8 cellular contexts compared by ENCODE assay signal in the genomic region with DNA sequence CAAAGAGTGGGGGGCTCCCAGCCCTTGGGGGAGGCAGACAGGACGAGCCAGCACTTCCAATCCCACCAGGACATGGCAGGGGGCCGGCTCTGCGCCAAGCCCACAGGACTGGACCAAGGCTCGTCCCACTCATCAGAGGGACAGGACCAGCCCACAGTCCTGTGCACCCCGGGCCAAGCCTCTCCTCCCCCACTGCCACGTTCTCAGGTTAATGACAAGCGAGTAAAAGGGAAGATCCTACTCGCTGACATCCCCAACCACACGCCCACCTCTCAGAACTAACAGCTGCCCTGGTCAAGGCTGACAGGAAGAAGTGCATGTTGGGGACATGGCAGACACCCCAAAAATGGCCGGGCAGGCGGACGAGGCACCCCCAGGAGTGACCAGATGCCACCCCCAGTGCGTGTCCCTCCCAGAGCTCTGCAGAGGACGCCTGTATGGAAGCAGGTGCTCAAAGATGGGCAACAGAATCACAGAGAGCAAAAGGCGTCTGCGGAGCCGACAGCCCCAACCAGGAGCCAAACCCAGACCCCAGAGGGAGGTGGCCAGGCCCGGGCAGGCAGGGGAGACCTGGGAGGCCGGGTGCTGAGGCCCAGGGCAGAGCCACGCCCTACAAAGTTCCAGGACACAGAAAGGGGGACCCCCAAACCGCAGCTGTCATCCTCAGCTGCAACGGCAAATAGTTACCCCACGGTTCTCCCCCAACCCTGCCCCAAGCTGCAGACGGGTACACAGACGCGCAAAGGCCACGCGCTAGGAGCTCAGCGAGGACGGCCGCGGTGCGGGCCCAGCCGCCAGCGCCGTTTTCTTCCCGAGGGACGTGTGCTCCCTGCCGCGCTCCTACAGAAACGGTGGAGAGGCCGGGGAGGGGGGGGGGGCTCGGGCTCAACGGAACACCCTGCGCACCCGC. TPM values are rescaled to one million over a fixed set of nuclear protein-coding genes. Genes with fewer than 3 reads are reported as not detected.
DNase-seq lines count a peak whose midpoint lies in the region; ATAC-seq and TF ChIP-seq lines count a peak whose summit lies in the region.

No MANE protein-coding gene starts in this region.

- peaks cover 31% of the 10 kb centered on the region for H3K27me3 Mint-ChIP-seq in glutamatergic neuron (ENCODE audit: unreplicated experiment)

- peaks cover 14 to 22% of the 10 kb centered on the region in 2 experiments for H3K36me3 ChIP-seq in trophoblast cell (ENCODE audit: control insufficient read depth in 1 of 2, insufficient read depth in 2 of 2, low read length in 2 of 2)

- H3K4me3 ChIP-seq in HL-60 (replicated peaks; ENCODE audit: insufficient read depth, low read length) (peak overlapping the region; percentile 65), trophoblast cell (ENCODE audit: low read depth, low read length) (peak overlapping the region; percentile 92)

- H3K79me2 ChIP-seq in trophoblast cell (ENCODE audit: control insufficient read depth, insufficient read depth, low read length, poor library complexity), result peaks cover 62% of the 10 kb centered on the region

- peak overlapping the region; percentile 83 for H2BK120ac ChIP-seq in trophoblast cell (ENCODE audit: insufficient read depth, low read length, poor library complexity)

- WGBS in trophoblast cell (ENCODE audit: extremely low coverage, insufficient coverage, insufficient read length), result no CpG with 5 or more reads among the region's 46 CpGs

- H3K79me1 ChIP-seq in trophoblast cell (ENCODE audit: low read length), result peaks cover 25% of the 10 kb centered on the region

- H3K4me3 Mint-ChIP-seq in glutamatergic neuron (ENCODE audit: unreplicated experiment), result peak overlapping the region; percentile 96

- H3K4me2 ChIP-seq in trophoblast cell (ENCODE audit: low read length), result peak overlapping the region; percentile 70

- H3K9ac ChIP-seq in trophoblast cell (ENCODE audit: low read length), result peak overlapping the region; percentile 98

- DNase-seq in COLO668 (lab: John Stamatoyannopoulos, UW; ENCODE audit: unreplicated experiment) (peak; percentile 41), HL-60 (ENCODE audit: low read depth in 1 of 2, low spot score in 1 of 2) (peak in 1 of 2 experiments; percentile 57), glutamatergic neuron (peak; percentile 55), trophoblast cell (peak in 1 of 2 donors; percentile 32)
- DNase-seq in activated T-cell treated with anti-CD3 and anti-CD28 coated beads, Interleukin-2, amount 50 U/mL, for 48 hours, result peak; percentile 49 to 56

- peaks cover 8% of the 10 kb centered on the region for H3K36me3 Mint-ChIP-seq in glutamatergic neuron (ENCODE audit: unreplicated experiment)

- H4K8ac ChIP-seq in trophoblast cell (ENCODE audit: low read depth, low read length), result peak overlapping the region; percentile 87

- H3K27ac ChIP-seq in HL-60 (replicated peaks), result peak overlapping the region; percentile 99
- H3K27ac ChIP-seq in trophoblast cell (ENCODE audit: low read depth, low read length), result peak overlapping the region; percentile 87

- no peak for TF ChIP-seq CTCF in HL-60 (IDR thresholded peaks at IDR 0.05; ENCODE audit: insufficient read depth, low read length)
- no peak for TF ChIP-seq CTCF in glutamatergic neuron (IDR thresholded peaks at IDR 0.05; ENCODE audit: partially characterized antibody, unreplicated experiment)

- peak overlapping the region; percentile 91 for H3K18ac ChIP-seq in trophoblast cell (ENCODE audit: low read length)

- H3K4me1 Mint-ChIP-seq in glutamatergic neuron (ENCODE audit: low read depth, unreplicated experiment), result peaks cover 44% of the 10 kb centered on the region

- peak overlapping the region; percentile 53 for H2BK12ac ChIP-seq in trophoblast cell (ENCODE audit: low read length)

- peak overlapping the region; percentile 86 for H4K91ac ChIP-seq in trophoblast cell (ENCODE audit: low read depth, low read length)

- H2AK5ac ChIP-seq in trophoblast cell (ENCODE audit: low read length), result peak overlapping the region; percentile 92

- H3K27me3 ChIP-seq in HL-60 (ENCODE audit: insufficient read depth, poor library complexity, severe bottlenecking), result no peaks in the 10 kb centered on the region
- H3K27me3 ChIP-seq in trophoblast cell (ENCODE audit: insufficient read depth, low read length), result no peaks in the 10 kb centered on the region

- no peak overlapping the region for H3K23ac ChIP-seq in trophoblast cell (ENCODE audit: low read length)

- peak overlapping the region; percentile 40 for H2AFZ ChIP-seq in trophoblast cell (ENCODE audit: insufficient read depth, low read length, poor library complexity)

- peaks cover 25 to 28% of the 10 kb centered on the region in 2 experiments for H3K4me1 ChIP-seq in trophoblast cell (ENCODE audit: control insufficient read depth in 1 of 2, insufficient read depth in 2 of 2, low read length in 2 of 2)

- ATAC-seq in HG02885 (IDR thresholded peaks at IDR 0.05; ENCODE audit: poor library complexity, unreplicated experiment) (no peak), GM18858 (IDR thresholded peaks at IDR 0.05; ENCODE audit: unreplicated experiment) (no peak), HG03460 (IDR thresholded peaks at IDR 0.05; ENCODE audit: unreplicated experiment) (no peak)

- peak overlapping the region; percentile 86 for H4K12ac ChIP-seq in trophoblast cell (ENCODE audit: low read depth, low read length)

- H3K9me3 Mint-ChIP-seq in glutamatergic neuron (ENCODE audit: unreplicated experiment), result peaks cover 29% of the 10 kb centered on the region

- H2BK5ac ChIP-seq in trophoblast cell (ENCODE audit: low read depth, low read length, poor library complexity), result peak overlapping the region; percentile 89

- H3K9me3 ChIP-seq in trophoblast cell (ENCODE audit: insufficient read depth, low read depth, low read length), result peaks cover 22% of the 10 kb centered on the region

- H3K4ac ChIP-seq in trophoblast cell (ENCODE audit: low read depth, low read length), result peak overlapping the region; percentile 98

- peak overlapping the region; percentile 93 for H3K14ac ChIP-seq in trophoblast cell (ENCODE audit: low read length)

- H3K27ac Mint-ChIP-seq in glutamatergic neuron (ENCODE audit: unreplicated experiment), result peak overlapping the region; percentile 97

RNA-seq across cellular contexts. Expression of gene CTBP1, which starts 1.8 kb away (rescaled TPM):
- total RNA-seq in glutamatergic neuron (ENCODE audit: unreplicated experiment), result 302 TPM
- 76.4 and 79.7 TPM in 2 replicates for polyA plus RNA-seq in trophoblast cell (2013)

RNA-seq across cellular contexts. Expression of gene MAEA, which starts 42.5 kb away (rescaled TPM):
- total RNA-seq in glutamatergic neuron (ENCODE audit: unreplicated experiment), result 77.2 TPM
- polyA plus RNA-seq in trophoblast cell (2013), result 58.8 and 59.3 TPM in 2 replicates
